Comparison of ENCODE assay signal across 22 cellular contexts in genomic region chr2:219107837-219108236, GRCh38. TPM values are rescaled to one million over a fixed set of nuclear protein-coding genes. Genes with fewer than 3 reads are reported as not detected.
DNase-seq lines count a peak whose midpoint lies in the region; ATAC-seq and TF ChIP-seq lines count a peak whose summit lies in the region.
"Had no signal": no experiment of that assay in that cellular context is flagged by ENCODE, and none has a peak within 500 bp of the region (broad histone marks: within the 10 kb centered on the region; RNA-seq: fewer than 3 reads in every experiment).

No MANE protein-coding gene starts in this region.

- DNase-seq in HL-60 (ENCODE audit: low read depth in 1 of 2, low spot score in 1 of 2) (peak in 1 of 2 experiments; percentile 54), NCI-H2227 treated with DMSO at 0.1 percent for 48 hours (lab: John Stamatoyannopoulos, UW) (peak; percentile 12), left ventricle myocardium inferior (peak; percentile 27), NOMO-1 treated with dmso at 0.1 percent for 144 hours (lab: John Stamatoyannopoulos, UW; ENCODE audit: unreplicated experiment) (no peak), foreskin fibroblast (no peak)
- DNase-seq: DMS 273 treated with DMSO at 0.1 percent for 48 hours, H9, IMR-90, Karpas-422, MG63, NCI-H1417 treated with DMSO at 0.1 percent for 48 hours, NCI-H2029, NCI-H2171, NCI-H82, PC-9 had no signal

- H3K9me3 ChIP-seq in left ventricle myocardium inferior (replicated peaks) = no peaks in the 10 kb centered on the region
- H3K9me3 ChIP-seq in neutrophil = no peaks in the 10 kb centered on the region
- H3K9me3 ChIP-seq: MG63 had no signal

- ATAC-seq in GM21367 (IDR thresholded peaks at IDR 0.05; ENCODE audit: unreplicated experiment) = no peak
- no peak for ATAC-seq in GM21515 (IDR thresholded peaks at IDR 0.05; ENCODE audit: unreplicated experiment)

- intact Hi-C loops in left ventricle myocardium inferior (cut with micrococcal nuclease) = no loop called here

- H3K27me3 ChIP-seq in HL-60 (ENCODE audit: insufficient read depth, poor library complexity, severe bottlenecking) (no peaks in the 10 kb centered on the region), left ventricle myocardium inferior (ENCODE audit: low read depth) (no peaks in the 10 kb centered on the region), neutrophil (no peaks in the 10 kb centered on the region)
- H3K27me3 ChIP-seq: MG63 had no signal

- no peak for TF ChIP-seq CTCF in HL-60 (IDR thresholded peaks at IDR 0.05; ENCODE audit: insufficient read depth, low read length)
- TF ChIP-seq CTCF in left ventricle myocardium inferior (IDR thresholded peaks at IDR 0.05; ENCODE audit: borderline replicate concordance) = no peak
- no peak for TF ChIP-seq CTCF in neutrophil (IDR thresholded peaks at IDR 0.05)
- no peak for TF ChIP-seq CTCF in foreskin fibroblast (IDR thresholded peaks at IDR 0.05; ENCODE audit: low read depth, low read length)

- H3K27ac ChIP-seq in HL-60 (replicated peaks) = peak overlapping the region; percentile 73
- H3K27ac ChIP-seq in left ventricle myocardium inferior (replicated peaks) = no peak overlapping the region
- H3K27ac ChIP-seq in neutrophil = peak overlapping the region; percentile 75
- H3K27ac ChIP-seq: C4-2B, PC-9 had no signal

- H3K4me3 ChIP-seq in HL-60 (replicated peaks; ENCODE audit: insufficient read depth, low read length) (no peak overlapping the region), left ventricle myocardium inferior (peak overlapping the region; percentile 36), neutrophil (ENCODE audit: low read depth in 1 of 2, low read length in 1 of 2) (no peak overlapping the region), foreskin fibroblast (ENCODE audit: low read depth in 1 of 2, low read length in 2 of 2) (no peak overlapping the region)
- H3K4me3 ChIP-seq: MG63, PC-9 had no signal

- no peaks in the 10 kb centered on the region for H3K36me3 ChIP-seq in left ventricle myocardium inferior
- no peaks in the 10 kb centered on the region for H3K36me3 ChIP-seq in neutrophil
- H3K36me3 ChIP-seq: MG63 had no signal

- H3K4me1 ChIP-seq in left ventricle myocardium inferior (peaks cover 31% of the 10 kb centered on the region), neutrophil (ENCODE audit: control insufficient read depth in 1 of 2, insufficient read depth in 1 of 2, low read depth in 1 of 2, low read length in 1 of 2) (peaks cover 49 to 60% of the 10 kb centered on the region in 2 experiments)

RNA-seq across cellular contexts. Expression of gene IHH, which starts 47.1 kb away (rescaled TPM):
- total RNA-seq in left ventricle myocardium inferior = not detected
- total RNA-seq: Daoy, H9, HT1080, IMR-90, NCI-H460, PC-9 had no signal

RNA-seq across cellular contexts. Expression of gene NHEJ1, which starts 52.8 kb away (rescaled TPM):
- total RNA-seq in left ventricle myocardium inferior = 6.4 TPM

Comparison
In these comparisons a context has a peak if more than half of its experiments do, and no peak if none do; other contexts are left out.
1. DNase-seq: peak in NCI-H2227 treated with DMSO at 0.1 percent for 48 hours (single experiment) and left ventricle myocardium inferior (single experiment); none in NOMO-1 treated with dmso at 0.1 percent for 144 hours (single experiment) and foreskin fibroblast (0 of 2).